11 cellular contexts compared by ENCODE assay signal in the genomic region with DNA sequence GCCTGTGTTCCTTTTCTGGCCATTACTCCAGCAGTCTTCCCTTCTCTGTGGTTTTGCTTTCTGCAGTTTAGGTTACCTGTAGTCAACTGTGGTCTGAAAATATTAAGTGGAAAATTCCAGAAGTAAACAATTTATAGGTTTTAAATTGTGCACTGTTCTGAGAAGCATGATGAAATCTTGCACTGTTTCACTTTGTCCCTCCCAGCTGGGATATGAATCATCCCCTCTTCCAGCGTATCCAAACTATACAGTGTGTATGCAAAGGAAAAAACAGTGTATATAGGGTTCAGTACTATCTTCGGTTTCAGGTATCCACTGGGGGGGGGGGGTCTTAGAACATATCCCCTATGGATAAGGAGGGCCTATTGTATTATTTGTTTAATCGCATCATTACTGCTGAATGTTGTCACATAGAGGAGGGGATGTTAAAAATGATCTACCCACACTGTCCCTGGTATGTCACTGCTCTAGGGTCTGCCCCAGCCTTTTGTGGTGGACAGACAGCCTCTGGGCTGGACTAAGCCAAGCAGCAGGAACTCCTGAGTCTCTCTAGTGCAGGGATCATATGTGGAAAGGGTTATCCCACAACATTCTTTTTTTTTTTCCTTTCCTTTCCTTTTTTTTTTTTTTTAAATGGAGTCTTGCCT.
DNase-seq lines count a peak whose midpoint lies in the region; ATAC-seq and TF ChIP-seq lines count a peak whose summit lies in the region.
"Had no signal": no experiment of that assay in that cellular context is flagged by ENCODE, and none has a peak within 500 bp of the region (broad histone marks: within the 10 kb centered on the region; RNA-seq: fewer than 3 reads in every experiment).

No MANE protein-coding gene starts in this region.

- no peaks in the 10 kb centered on the region for H3K9me3 ChIP-seq in RWPE2 (ENCODE audit: severe bottlenecking)

- peaks cover 53% of the 10 kb centered on the region for H3K4me1 Mint-ChIP-seq in activated T-cell treated with anti-CD3 and anti-CD28 coated beads, Interleukin-2, amount 50 U/mL, for 72 hours (ENCODE audit: low read depth)
- H3K4me1 Mint-ChIP-seq in mesothelial cell of epicardium = peaks cover 19% of the 10 kb centered on the region

- no peaks in the 10 kb centered on the region for H3K27me3 ChIP-seq in RWPE2 (ENCODE audit: insufficient read depth, poor library complexity, severe bottlenecking)

- no peaks in the 10 kb centered on the region for H3K27me3 Mint-ChIP-seq in activated T-cell treated with anti-CD3 and anti-CD28 coated beads, Interleukin-2, amount 50 U/mL, for 72 hours (ENCODE audit: low read depth)
- H3K27me3 Mint-ChIP-seq in mesothelial cell of epicardium (ENCODE audit: low read depth) = no peaks in the 10 kb centered on the region
- H3K27me3 Mint-ChIP-seq: CD4-positive, CD25-positive, alpha-beta regulatory T cell had no signal

- H3K4me1 ChIP-seq in RWPE2 (ENCODE audit: insufficient read depth, poor library complexity, severe bottlenecking) = peaks cover 19% of the 10 kb centered on the region

- peaks cover 0 to 3% of the 10 kb centered on the region in 2 donors for H3K36me3 Mint-ChIP-seq in activated T-cell treated with anti-CD3 and anti-CD28 coated beads, Interleukin-2, amount 50 U/mL, for 72 hours (ENCODE audit: insufficient read depth in 2 of 2)
- H3K36me3 Mint-ChIP-seq in mesothelial cell of epicardium = no peaks in the 10 kb centered on the region
- H3K36me3 Mint-ChIP-seq: CD4-positive, CD25-positive, alpha-beta regulatory T cell had no signal

- no peak for DNase-seq in activated T-cell treated with anti-CD3 and anti-CD28 coated beads, Interleukin-2, amount 50 U/mL, for 72 hours
- DNase-seq in activated T-cell treated with anti-CD3 and anti-CD28 coated beads for 4 hours = no peak
- DNase-seq in RWPE2 (ENCODE audit: low spot score) = no peak
- peak; percentile 75 for DNase-seq in epithelial cell of esophagus (ENCODE audit: low read depth)
- peak; percentile 60 for DNase-seq in stromal cell of bone marrow (ENCODE audit: low read depth)
- DNase-seq in iPS-NIHi11 (ENCODE audit: low spot score) = no peak
- no peak for DNase-seq in mesothelial cell of epicardium (ENCODE audit: low spot score in 2 of 2, unreplicated experiment in 2 of 2)
- DNase-seq: CD4-positive, CD25-positive, alpha-beta regulatory T cell; effector CD8-positive, alpha-beta T cell; NCI-H69 had no signal

- no peaks in the 10 kb centered on the region for H3K36me3 ChIP-seq in RWPE2 (ENCODE audit: low read depth)

- H3K4me3 ChIP-seq in RWPE2 (ENCODE audit: severe bottlenecking) (no peak overlapping the region), epithelial cell of esophagus (ENCODE audit: low read length) (no peak overlapping the region)

- H3K4me3 Mint-ChIP-seq in activated T-cell treated with anti-CD3 and anti-CD28 coated beads, Interleukin-2, amount 50 U/mL, for 72 hours = peak overlapping the region; percentile 57 to 89
- H3K4me3 Mint-ChIP-seq in mesothelial cell of epicardium = no peak overlapping the region
- H3K4me3 Mint-ChIP-seq: CD4-positive, CD25-positive, alpha-beta regulatory T cell had no signal

- peak; percentile 16 to 59 for ATAC-seq in activated T-cell treated with anti-CD3 and anti-CD28 coated beads, Interleukin-2, amount 50 U/mL, for 72 hours (replicated peaks in 1 of 2)
- ATAC-seq in RWPE2 (ENCODE audit: low read depth) (peak; percentile 97), HG02885 (IDR thresholded peaks at IDR 0.05; ENCODE audit: poor library complexity, unreplicated experiment) (no peak)

- no peak overlapping the region for H3K27ac ChIP-seq in RWPE2 (ENCODE audit: poor library complexity, severe bottlenecking)

- TF ChIP-seq CTCF in RWPE2 (IDR thresholded peaks at IDR 0.05; ENCODE audit: poor library complexity, severe bottlenecking) (no peak), epithelial cell of esophagus (IDR thresholded peaks at IDR 0.05; ENCODE audit: insufficient read depth, low read depth, low read length, missing control alignments) (no peak), mesothelial cell of epicardium (IDR thresholded peaks at IDR 0.05; ENCODE audit: unreplicated experiment) (no peak)

- H3K9me3 Mint-ChIP-seq in activated T-cell treated with anti-CD3 and anti-CD28 coated beads, Interleukin-2, amount 50 U/mL, for 72 hours = no peaks in the 10 kb centered on the region
- H3K9me3 Mint-ChIP-seq in mesothelial cell of epicardium = no peaks in the 10 kb centered on the region
- H3K9me3 Mint-ChIP-seq: CD4-positive, CD25-positive, alpha-beta regulatory T cell had no signal

- peak overlapping the region; percentile 95 for H3K27ac Mint-ChIP-seq in activated T-cell treated with anti-CD3 and anti-CD28 coated beads, Interleukin-2, amount 50 U/mL, for 72 hours
- no peak overlapping the region for H3K27ac Mint-ChIP-seq in mesothelial cell of epicardium
- H3K27ac Mint-ChIP-seq: CD4-positive, CD25-positive, alpha-beta regulatory T cell had no signal

Comparison
In these comparisons a context has a peak if more than half of its experiments do, and no peak if none do; other contexts are left out.
1. DNase-seq: peak in epithelial cell of esophagus (single experiment) and stromal cell of bone marrow (single experiment); none in activated T-cell treated with anti-CD3 and anti-CD28 coated beads, Interleukin-2, amount 50 U/mL, for 72 hours (0 of 2), activated T-cell treated with anti-CD3 and anti-CD28 coated beads for 4 hours (single experiment), RWPE2 (single experiment), iPS-NIHi11 (single experiment) and mesothelial cell of epicardium (0 of 2).